In the genomic region with DNA sequence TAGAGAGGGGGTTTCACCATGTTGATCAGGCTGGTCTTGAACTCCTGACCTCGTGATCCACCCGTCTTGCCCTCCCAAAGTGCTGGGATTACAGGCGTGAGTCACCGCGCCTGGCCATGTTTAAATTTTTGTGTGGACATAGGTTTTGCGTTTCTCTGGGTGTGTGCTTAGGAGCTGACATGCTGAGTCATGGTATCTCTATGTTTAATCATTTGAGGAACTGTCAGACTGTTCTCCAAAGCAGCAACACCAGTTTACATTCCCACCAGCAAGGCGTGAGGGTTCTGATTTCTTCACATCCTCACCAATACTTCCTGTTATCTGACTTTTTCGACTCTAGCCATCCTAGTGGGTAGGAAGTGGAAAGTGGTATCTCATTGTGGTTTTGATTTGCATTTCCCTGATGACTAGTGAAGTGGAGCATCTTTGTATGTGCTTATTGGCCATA, we compare ENCODE assay signal across 7 cellular contexts.
DNase-seq lines count a peak whose midpoint lies in the region; ATAC-seq and TF ChIP-seq lines count a peak whose summit lies in the region.

No MANE protein-coding gene starts in this region.

- TF ChIP-seq CTCF in activated CD8-positive, alpha-beta T cell treated with anti-CD3 and anti-CD28 coated beads for 36 hours (IDR thresholded peaks at IDR 0.05): no peak

- intact Hi-C loops in activated CD8-positive, alpha-beta T cell treated with anti-CD3 and anti-CD28 coated beads for 36 hours (cut with micrococcal nuclease): loop anchor here (5.0 kb wide), 1 partner anchor 82 kb away; no protein-coding TSS in a partner anchor

- peak; percentile 96 for DNase-seq in Kasumi-1 (lab: John Stamatoyannopoulos, UW)
- DNase-seq in activated CD8-positive, alpha-beta T cell treated with anti-CD3 and anti-CD28 coated beads for 36 hours: peak; percentile 71
- DNase-seq in iris pigment epithelial cell (ENCODE audit: low read depth): peak; percentile 99
- no peak for DNase-seq in cerebellar nuclear complex (lab: John Stamatoyannopoulos, UW)
- no peak for DNase-seq in mucosa of gallbladder (ENCODE audit: low spot score)

- H3K36me3 Mint-ChIP-seq in activated CD8-positive, alpha-beta T cell treated with anti-CD3 and anti-CD28 coated beads for 36 hours (ENCODE audit: low read depth): no peaks in the 10 kb centered on the region

- H3K9me3 Mint-ChIP-seq in activated CD8-positive, alpha-beta T cell treated with anti-CD3 and anti-CD28 coated beads for 36 hours: peaks cover 14% of the 10 kb centered on the region

- peak overlapping the region; percentile 69 for H3K27ac Mint-ChIP-seq in activated CD8-positive, alpha-beta T cell treated with anti-CD3 and anti-CD28 coated beads for 36 hours

- H3K4me3 Mint-ChIP-seq in activated CD8-positive, alpha-beta T cell treated with anti-CD3 and anti-CD28 coated beads for 36 hours: no peak overlapping the region

- H3K4me1 Mint-ChIP-seq in activated CD8-positive, alpha-beta T cell treated with anti-CD3 and anti-CD28 coated beads for 36 hours (ENCODE audit: low read depth): peaks cover 40% of the 10 kb centered on the region

- peak; percentile 68 for ATAC-seq in GM18907 (IDR thresholded peaks at IDR 0.05; ENCODE audit: unreplicated experiment)
- ATAC-seq in activated CD8-positive, alpha-beta T cell treated with anti-CD3 and anti-CD28 coated beads for 36 hours: peak; percentile 83
- ATAC-seq in HG03280 (IDR thresholded peaks at IDR 0.05; ENCODE audit: unreplicated experiment): no peak

- CTCF ChIA-PET in activated CD8-positive, alpha-beta T cell treated with anti-CD3 and anti-CD28 coated beads for 36 hours (lab: Charles Lee): interaction anchor here (0.7 kb wide), 1 partner anchor 12 kb away, joined by 4 read pairs; no protein-coding TSS in a partner anchor

- peaks cover 21% of the 10 kb centered on the region for H3K27me3 Mint-ChIP-seq in activated CD8-positive, alpha-beta T cell treated with anti-CD3 and anti-CD28 coated beads for 36 hours

- POLR2A ChIA-PET in activated CD8-positive, alpha-beta T cell treated with anti-CD3 and anti-CD28 coated beads for 36 hours (lab: Charles Lee): interaction anchor here (0.5 to 0.6 kb wide), 2 partner anchors 12 to 413 kb away, joined by 3 read pairs; no protein-coding TSS in a partner anchor

Comparison
In these comparisons a context has a peak if more than half of its experiments do, and no peak if none do; other contexts are left out.
1. DNase-seq: peak in Kasumi-1 (2 of 2), activated CD8-positive, alpha-beta T cell treated with anti-CD3 and anti-CD28 coated beads for 36 hours (single experiment) and iris pigment epithelial cell (single experiment); none in cerebellar nuclear complex (0 of 2) and mucosa of gallbladder (single experiment).